Comparison of ENCODE assay signal across 1 cellular context in the genomic region with DNA sequence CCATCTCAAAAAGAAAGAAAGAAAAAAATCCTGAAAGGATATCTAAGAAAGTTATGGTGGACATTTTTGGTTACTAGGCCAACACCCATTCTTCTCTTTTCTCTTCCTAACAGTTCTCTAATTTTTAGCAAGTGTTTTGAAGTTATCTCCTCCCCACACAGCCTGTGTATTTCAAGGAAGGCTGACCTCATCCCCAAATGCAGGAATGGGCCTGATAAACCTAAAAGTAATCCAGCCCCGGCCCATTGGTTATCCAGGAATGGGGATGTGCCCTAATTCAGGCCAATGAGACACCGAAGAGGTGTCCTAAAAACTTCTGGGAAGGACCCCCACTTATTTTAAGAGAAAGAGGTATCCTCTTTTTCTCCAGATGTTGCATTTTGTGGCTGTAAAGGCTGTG.
A peak's percentile ranks its signal among the peaks of the same experiment; 100 is the strongest.
TF ChIP-seq lines count a peak whose summit lies in the region.

No MANE protein-coding gene starts in this region.

TF ChIP-seq in K562, 482 proteins besides CTCF, POLR2A, EP300 and RAD21 (continued from another document):
- TF ChIP-seq TEAD4 (IDR thresholded peaks at IDR 0.05; ENCODE audit: low read length) (peak; percentile 34; the same call in 1 of the 2 replicates), TEAD4 (CRISPR knock-in tag; IDR thresholded peaks at IDR 0.05; ENCODE audit: borderline replicate concordance) (no peak), ARID1B (IDR thresholded peaks at IDR 0.05) (peak; percentile 64), TAL1 (IDR thresholded peaks at IDR 0.05) (peak; percentile 53), CBFA2T3 (IDR thresholded peaks at IDR 0.05) (peak; percentile 52; the same call in 1 of the 2 replicates), ATF7 (IDR thresholded peaks at IDR 0.05) (peak; percentile 59; the same call in 1 of the 2 replicates), JUND (IDR thresholded peaks at IDR 0.05; ENCODE audit: borderline replicate concordance, low read depth, low read length) (peak; percentile 79), JUND (tag; IDR thresholded peaks at IDR 0.05; ENCODE audit: borderline replicate concordance, low read depth, low read length) (peak; percentile 75; the same call in 1 of the 3 replicates), CBX8 (IDR thresholded peaks at IDR 0.05; ENCODE audit: borderline replicate concordance, extremely low read depth, low read depth, low read length, poor library complexity, severe bottlenecking) (no peak)
- TF ChIP-seq, protein P1, sequence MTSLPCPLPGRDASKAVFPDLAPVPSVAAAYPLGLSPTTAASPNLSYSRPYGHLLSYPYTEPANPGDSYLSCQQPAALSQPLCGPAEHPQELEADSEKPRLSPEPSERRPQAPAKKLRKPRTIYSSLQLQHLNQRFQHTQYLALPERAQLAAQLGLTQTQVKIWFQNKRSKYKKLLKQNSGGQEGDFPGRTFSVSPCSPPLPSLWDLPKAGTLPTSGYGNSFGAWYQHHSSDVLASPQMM (CRISPR knock-in tag; IDR thresholded peaks at IDR 0.05) = no peak
TF ChIP-seq in K562: peak in this region for 10.
